10 cellular contexts compared by ENCODE assay signal in genomic region chr2:102061962-102062795, GRCh38.
A peak's percentile ranks its signal among the peaks of the same experiment; 100 is the strongest.
DNase-seq lines count a peak whose midpoint lies in the region; TF ChIP-seq lines count a peak whose summit lies in the region.
"Had no signal": no experiment of that assay in that cellular context is flagged by ENCODE, and none has a peak within 500 bp of the region (broad histone marks: within the 10 kb centered on the region; RNA-seq: fewer than 3 reads in every experiment).

No MANE protein-coding gene starts in this region.

- H3K27ac Mint-ChIP-seq in activated naive CD4-positive, alpha-beta T cell treated with anti-CD3 and anti-CD28 coated beads for 36 hours = peak overlapping the region; percentile 86
- H3K27ac Mint-ChIP-seq in type B pancreatic cell (peak overlapping the region; percentile 88), endothelial cell (ENCODE audit: unreplicated experiment) (no peak overlapping the region)

- H3K79me1 ChIP-seq in mesenchymal stem cell (replicated peaks; ENCODE audit: low read length, poor library complexity, severe bottlenecking) = no peaks in the 10 kb centered on the region

- H3K4me1 Mint-ChIP-seq in activated naive CD4-positive, alpha-beta T cell treated with anti-CD3 and anti-CD28 coated beads for 36 hours (ENCODE audit: low read depth) = peaks cover 36% of the 10 kb centered on the region
- H3K4me1 Mint-ChIP-seq in type B pancreatic cell (ENCODE audit: unreplicated experiment) (peaks cover 49% of the 10 kb centered on the region), endothelial cell (ENCODE audit: unreplicated experiment) (peaks cover 5% of the 10 kb centered on the region)

- no peak overlapping the region for H3K4me3 Mint-ChIP-seq in activated naive CD4-positive, alpha-beta T cell treated with anti-CD3 and anti-CD28 coated beads for 36 hours
- H3K4me3 Mint-ChIP-seq in type B pancreatic cell (peak overlapping the region; percentile 20), endothelial cell (ENCODE audit: unreplicated experiment) (no peak overlapping the region)

- H3K36me3 ChIP-seq in mesenchymal stem cell (ENCODE audit: control insufficient read depth in 1 of 2, insufficient read depth in 2 of 2, low read depth in 1 of 2, low read length in 2 of 2) = no peaks in the 10 kb centered on the region

- intact Hi-C loops in activated naive CD4-positive, alpha-beta T cell treated with anti-CD3 and anti-CD28 coated beads for 36 hours (cut with micrococcal nuclease) = loop anchor here (1.0 to 2.0 kb wide), 7 partner anchors 21 to 325 kb away; no protein-coding TSS in a partner anchor

- H3K27me3 ChIP-seq in mesenchymal stem cell (ENCODE audit: control insufficient read depth in 1 of 2, insufficient read depth in 1 of 2, low read length in 2 of 2) = no peaks in the 10 kb centered on the region

- DNase-seq in activated naive CD4-positive, alpha-beta T cell treated with anti-CD3 and anti-CD28 coated beads for 36 hours = peak; percentile 60
- no peak for DNase-seq in activated naive CD4-positive, alpha-beta T cell treated with anti-CD3 and anti-CD28 coated beads, Interleukin-2, amount 50 U/mL, for 16 hours
- DNase-seq in cerebellar cortex (ENCODE audit: low spot score) (peak; percentile 12), mesenchymal stem cell (peak; percentile 96), type B pancreatic cell (ENCODE audit: extremely low spot score, unreplicated experiment) (no peak), endothelial cell (ENCODE audit: low spot score) (no peak)
- no peak for DNase-seq in stimulated activated naive CD4-positive, alpha-beta T cell (lab: John Stamatoyannopoulos, UW)
- no peak for DNase-seq in activated effector memory CD4-positive, alpha-beta T cell treated with Interleukin-2 at 50 U/mL for 16 hours
- DNase-seq: activated CD8-positive, alpha-beta memory T cell treated with anti-CD3 and anti-CD28 coated beads for 24 hours; NCI-H748 treated with DMSO at 0.1 percent for 48 hours had no signal

- 67% methylated on average over 8 of the region's 8 CpGs for WGBS in mesenchymal stem cell

- H3K9me3 ChIP-seq in mesenchymal stem cell (ENCODE audit: control insufficient read depth, low read length) = peaks cover 2% of the 10 kb centered on the region

- no peak for TF ChIP-seq CTCF in type B pancreatic cell (conservative IDR thresholded peaks at IDR 0.05)
- no peak for TF ChIP-seq CTCF in endothelial cell (IDR thresholded peaks at IDR 0.05; ENCODE audit: unreplicated experiment)

- peak overlapping the region; percentile 86 to 94 for H3K18ac ChIP-seq in mesenchymal stem cell (ENCODE audit: low read depth in 1 of 2, low read length in 2 of 2)

- H4K91ac ChIP-seq in mesenchymal stem cell (ENCODE audit: low read length) = peak overlapping the region; percentile 93

- H2BK15ac ChIP-seq in mesenchymal stem cell (ENCODE audit: low read depth, poor library complexity, severe bottlenecking) = peak overlapping the region; percentile 63

- no peaks in the 10 kb centered on the region for H3K36me3 Mint-ChIP-seq in activated naive CD4-positive, alpha-beta T cell treated with anti-CD3 and anti-CD28 coated beads for 36 hours (ENCODE audit: low read depth)
- no peaks in the 10 kb centered on the region for H3K36me3 Mint-ChIP-seq in type B pancreatic cell
- no peaks in the 10 kb centered on the region for H3K36me3 Mint-ChIP-seq in endothelial cell (ENCODE audit: low read depth, unreplicated experiment)

- no peak overlapping the region for H3K27ac ChIP-seq in mesenchymal stem cell (ENCODE audit: low read length, poor library complexity, severe bottlenecking)

- H3K4ac ChIP-seq in mesenchymal stem cell (ENCODE audit: low read depth in 1 of 2, low read length in 2 of 2) = peak overlapping the region; percentile 29 to 95

- H3K4me2 ChIP-seq in mesenchymal stem cell (ENCODE audit: low read length, poor library complexity, severe bottlenecking) = no peak overlapping the region

- peak overlapping the region; percentile 91 for H3K9ac ChIP-seq in mesenchymal stem cell (ENCODE audit: low read length)

- peaks cover 25% of the 10 kb centered on the region for H3K4me1 ChIP-seq in mesenchymal stem cell (ENCODE audit: control insufficient read depth, insufficient read depth, low read depth, low read length)

- no peak overlapping the region for H3K23ac ChIP-seq in mesenchymal stem cell (ENCODE audit: low read length in 2 of 2)

- H3K9me3 Mint-ChIP-seq in activated naive CD4-positive, alpha-beta T cell treated with anti-CD3 and anti-CD28 coated beads for 36 hours = no peaks in the 10 kb centered on the region
- no peaks in the 10 kb centered on the region for H3K9me3 Mint-ChIP-seq in type B pancreatic cell
- no peaks in the 10 kb centered on the region for H3K9me3 Mint-ChIP-seq in endothelial cell (ENCODE audit: unreplicated experiment)

- peak overlapping the region; percentile 85 for H4K8ac ChIP-seq in mesenchymal stem cell (ENCODE audit: low read length)

- H2BK5ac ChIP-seq in mesenchymal stem cell (ENCODE audit: low read depth, low read length, poor library complexity, severe bottlenecking) = no peak overlapping the region

- peak overlapping the region in 1 of 2 experiments; percentile 78 for H3K14ac ChIP-seq in mesenchymal stem cell (ENCODE audit: low read length in 2 of 2)

- no peaks in the 10 kb centered on the region for H3K27me3 Mint-ChIP-seq in activated naive CD4-positive, alpha-beta T cell treated with anti-CD3 and anti-CD28 coated beads for 36 hours (ENCODE audit: low read depth)
- H3K27me3 Mint-ChIP-seq in type B pancreatic cell (peaks cover 3% of the 10 kb centered on the region), endothelial cell (ENCODE audit: unreplicated experiment) (peaks cover 11% of the 10 kb centered on the region)

- H2BK120ac ChIP-seq in mesenchymal stem cell (ENCODE audit: low read depth, low read length) = peak overlapping the region; percentile 100

- H2AFZ ChIP-seq in mesenchymal stem cell (ENCODE audit: low read depth, low read length) = no peak overlapping the region

- CTCF ChIA-PET in activated naive CD4-positive, alpha-beta T cell treated with anti-CD3 and anti-CD28 coated beads for 36 hours (lab: Charles Lee) = interaction anchor here (0.6 to 1.8 kb wide), 9 partner anchors 19 to 420 kb away, joined by 3 to 11 read pairs (median 4); no protein-coding TSS in a partner anchor

- H2AK5ac ChIP-seq in mesenchymal stem cell (ENCODE audit: low read length, severe bottlenecking) = no peak overlapping the region

- no peak overlapping the region for H3K4me3 ChIP-seq in mesenchymal stem cell (ENCODE audit: insufficient read depth in 1 of 2, low read depth in 1 of 2, low read length in 2 of 2)

- peak overlapping the region; percentile 65 to 94 for H2BK12ac ChIP-seq in mesenchymal stem cell (ENCODE audit: low read length in 2 of 2)

Comparison
In these comparisons a context has a peak if more than half of its experiments do, and no peak if none do; other contexts are left out.
1. DNase-seq: peak in activated naive CD4-positive, alpha-beta T cell treated with anti-CD3 and anti-CD28 coated beads for 36 hours (single experiment), cerebellar cortex (single experiment) and mesenchymal stem cell (single experiment); none in activated naive CD4-positive, alpha-beta T cell treated with anti-CD3 and anti-CD28 coated beads, Interleukin-2, amount 50 U/mL, for 16 hours (single experiment), type B pancreatic cell (single experiment), stimulated activated naive CD4-positive, alpha-beta T cell (0 of 6), endothelial cell (single experiment) and activated effector memory CD4-positive, alpha-beta T cell treated with Interleukin-2 at 50 U/mL for 16 hours (single experiment).